ENCODE assay signal across 12 cellular contexts in the genomic region with DNA sequence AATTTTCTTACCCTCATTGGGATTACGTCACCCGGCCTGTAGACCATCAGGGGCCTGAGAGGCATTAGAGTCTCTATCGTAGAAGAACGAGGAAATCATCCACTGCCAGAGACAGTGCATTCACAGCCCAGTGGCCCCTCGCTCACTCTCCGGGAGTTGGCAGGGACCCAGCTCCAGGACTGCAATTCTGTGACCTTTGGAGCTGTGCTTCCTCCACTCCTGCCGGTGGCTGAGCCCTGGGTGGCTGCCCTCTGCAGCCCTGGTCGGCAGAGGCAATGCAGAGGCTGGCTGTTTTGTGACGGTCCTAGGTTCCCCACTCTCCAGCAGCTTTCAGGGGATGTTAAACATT. TPM values are rescaled to one million over a fixed set of nuclear protein-coding genes. Genes with fewer than 3 reads are reported as not detected.
DNase-seq lines count a peak whose midpoint lies in the region; ATAC-seq and TF ChIP-seq lines count a peak whose summit lies in the region.
"Had no signal": no experiment of that assay in that cellular context is flagged by ENCODE, and none has a peak within 500 bp of the region (broad histone marks: within the 10 kb centered on the region; RNA-seq: fewer than 3 reads in every experiment).

No MANE protein-coding gene starts in this region.

- no peaks in the 10 kb centered on the region for H3K27me3 ChIP-seq in heart right ventricle
- H3K27me3 ChIP-seq in mucosa of rectum (ENCODE audit: control insufficient read depth in 2 of 2, insufficient read depth in 2 of 2, low read length in 2 of 2) = no peaks in the 10 kb centered on the region

- H3K36me3 Mint-ChIP-seq in activated T-helper 2 cell treated with anti-CD3 and anti-CD28 coated beads, Interferon-gamma antibody, Interleukin-2, Interleukin-4, amounts not matched to agents 10 μg/mL and 5 μg/mL and 100 μg/mL, durations not matched to agents 14 hours and 24 hours and 36 hours (ENCODE audit: low read depth) = peaks cover 64% of the 10 kb centered on the region

- DNase-seq in heart right ventricle (peak in 1 of 2 donors; percentile 64), Right ventricle myocardium inferior (ENCODE audit: missing footprints) (no peak), choroid plexus epithelial cell (ENCODE audit: low read depth) (peak; percentile 21), SK-N-DZ (ENCODE audit: low spot score) (no peak), retina (no peak)
- DNase-seq in activated T-helper 2 cell treated with anti-CD3 and anti-CD28 coated beads, Interferon-gamma antibody, Interleukin-2, Interleukin-4, amounts not matched to agents 10 μg/mL and 5 μg/mL and 100 μg/mL, durations not matched to agents 14 hours and 24 hours and 36 hours (ENCODE audit: low spot score) = no peak
- DNase-seq: activated gamma-delta T cell treated with Interleukin-2 at 50 U/mL for 16 hours; effector CD8-positive, alpha-beta T cell; IMR-90 had no signal

- H3K4me1 Mint-ChIP-seq in activated T-helper 2 cell treated with anti-CD3 and anti-CD28 coated beads, Interferon-gamma antibody, Interleukin-2, Interleukin-4, amounts not matched to agents 10 μg/mL and 5 μg/mL and 100 μg/mL, durations not matched to agents 14 hours and 24 hours and 36 hours (ENCODE audit: low read depth) = peaks cover 40% of the 10 kb centered on the region

- H3K9me3 Mint-ChIP-seq in activated T-helper 2 cell treated with anti-CD3 and anti-CD28 coated beads, Interferon-gamma antibody, Interleukin-2, Interleukin-4, amounts not matched to agents 10 μg/mL and 5 μg/mL and 100 μg/mL, durations not matched to agents 14 hours and 24 hours and 36 hours = no peaks in the 10 kb centered on the region

- H3K36me3 ChIP-seq in heart right ventricle = peaks cover 0 to 60% (median 0%) of the 10 kb centered on the region in 9 donors
- peaks cover 17 to 28% of the 10 kb centered on the region in 2 donors for H3K36me3 ChIP-seq in mucosa of rectum (ENCODE audit: control insufficient read depth in 2 of 2, insufficient read depth in 2 of 2, low read length in 2 of 2)

- peak overlapping the region in 1 of 2 donors; percentile 54 for H3K9ac ChIP-seq in mucosa of rectum (ENCODE audit: low read depth in 1 of 2, low read length in 2 of 2)
- H3K9ac ChIP-seq: parathyroid adenoma had no signal

- H3K4me3 Mint-ChIP-seq in activated T-helper 2 cell treated with anti-CD3 and anti-CD28 coated beads, Interferon-gamma antibody, Interleukin-2, Interleukin-4, amounts not matched to agents 10 μg/mL and 5 μg/mL and 100 μg/mL, durations not matched to agents 14 hours and 24 hours and 36 hours (ENCODE audit: low read depth) = no peak overlapping the region

- intact Hi-C loops in heart right ventricle (cut with DNase I) (no loop called here), Right ventricle myocardium inferior (cut with DNase I) (loop anchor here (10.0 kb wide), 1 partner anchor 292 kb away; no protein-coding TSS in a partner anchor)
- intact Hi-C loops in activated T-helper 2 cell treated with anti-CD3 and anti-CD28 coated beads, Interferon-gamma antibody, Interleukin-2, Interleukin-4, amounts not matched to agents 10 μg/mL and 5 μg/mL and 100 μg/mL, durations not matched to agents 14 hours and 24 hours and 36 hours (cut with micrococcal nuclease) = loop anchor here (5.0 to 10.0 kb wide), 4 partner anchors 59 to 292 kb away; partner anchors contain the start of gene UBASH3A

- H3K4me1 ChIP-seq in heart right ventricle (peaks cover 4 to 52% (median 43%) of the 10 kb centered on the region in 9 donors), mucosa of rectum (ENCODE audit: control insufficient read depth in 2 of 2, insufficient read depth in 2 of 2, low read length in 2 of 2) (peaks cover 49 to 53% of the 10 kb centered on the region in 2 donors)
- H3K4me1 ChIP-seq: parathyroid adenoma had no signal

- H3K4me3 ChIP-seq in heart right ventricle (no peak overlapping the region), choroid plexus epithelial cell (ENCODE audit: low read depth, low read length) (no peak overlapping the region), mucosa of rectum (ENCODE audit: low read length in 2 of 2) (peak overlapping the region in 1 of 2 donors; percentile 7)

- peak in 7 of 8 donors; percentile 5 to 74 (median 35) for ATAC-seq in heart right ventricle
- ATAC-seq in Right ventricle myocardium inferior = no peak
- no peak for ATAC-seq in GM19397 (IDR thresholded peaks at IDR 0.05; ENCODE audit: unreplicated experiment)

- H3K27ac Mint-ChIP-seq in activated T-helper 2 cell treated with anti-CD3 and anti-CD28 coated beads, Interferon-gamma antibody, Interleukin-2, Interleukin-4, amounts not matched to agents 10 μg/mL and 5 μg/mL and 100 μg/mL, durations not matched to agents 14 hours and 24 hours and 36 hours = no peak overlapping the region

- 40 to 48% methylated on average over 9 of the region's 9 CpGs for WGBS in heart right ventricle, 2 donors

- TF ChIP-seq CTCF in heart right ventricle (IDR thresholded peaks at IDR 0.05) (no peak), choroid plexus epithelial cell (conservative IDR thresholded peaks at IDR 0.05; ENCODE audit: low read depth, low read length) (no peak)

- H3K9me3 ChIP-seq in heart right ventricle (no peaks in the 10 kb centered on the region), mucosa of rectum (ENCODE audit: control insufficient read depth in 2 of 2, low read length in 2 of 2) (no peaks in the 10 kb centered on the region)

- H3K27ac ChIP-seq in heart right ventricle (peak overlapping the region in 9 of 10 donors; percentile 13 to 87 (median 67)), mucosa of rectum (ENCODE audit: low read depth in 2 of 2, low read length in 2 of 2) (peak overlapping the region; percentile 73 to 86)
- H3K27ac ChIP-seq: parathyroid adenoma had no signal

- H3K27me3 Mint-ChIP-seq in activated T-helper 2 cell treated with anti-CD3 and anti-CD28 coated beads, Interferon-gamma antibody, Interleukin-2, Interleukin-4, amounts not matched to agents 10 μg/mL and 5 μg/mL and 100 μg/mL, durations not matched to agents 14 hours and 24 hours and 36 hours (ENCODE audit: low read depth) = no peaks in the 10 kb centered on the region

RNA-seq across cellular contexts. Expression of gene SLC37A1, which starts 12.7 kb away (rescaled TPM):
- total RNA-seq in heart right ventricle (10 to 100 TPM in 1 of 10 donors, 1 to 10 TPM in 9; 3.7 to 13.2 (median 5.7) TPM), Right ventricle myocardium inferior (3.0 TPM)
- polyA plus RNA-seq in heart right ventricle = 1 to 10 TPM; 1.8 to 2.6 TPM
- polyA plus RNA-seq in SK-N-DZ (2014; cell fraction: cytosol; rRNA removed) = 3.5 and 4.2 TPM in 2 replicates
- polyA plus RNA-seq in SK-N-DZ (2014; cell fraction: nucleus; rRNA removed) = 3.6 and 6.2 TPM in 2 replicates
- 21.6 and 22.3 TPM in 2 replicates for total RNA-seq in activated T-helper 2 cell treated with anti-CD3 and anti-CD28 coated beads, Interferon-gamma antibody, Interleukin-2, Interleukin-4, amounts not matched to agents 10 μg/mL and 5 μg/mL and 100 μg/mL, durations not matched to agents 14 hours and 24 hours and 36 hours

RNA-seq across cellular contexts. Expression of gene RSPH1, which starts 30.3 kb away (rescaled TPM):
- under 1 TPM in 2 of 10 donors, not detected in 8; 0.20 to 0.36 TPM for total RNA-seq in heart right ventricle
- polyA plus RNA-seq in heart right ventricle = under 1 TPM in 1 of 2 donors, not detected in 1; 0.06 TPM
- total RNA-seq in Right ventricle myocardium inferior = not detected
- 0.03 and 0.85 TPM in 2 replicates for polyA plus RNA-seq in SK-N-DZ (2014; cell fraction: cytosol; rRNA removed)
- 0.45 and 1.3 TPM in 2 replicates for polyA plus RNA-seq in SK-N-DZ (2014; cell fraction: nucleus; rRNA removed)
- not detected in 2 replicates for total RNA-seq in activated T-helper 2 cell treated with anti-CD3 and anti-CD28 coated beads, Interferon-gamma antibody, Interleukin-2, Interleukin-4, amounts not matched to agents 10 μg/mL and 5 μg/mL and 100 μg/mL, durations not matched to agents 14 hours and 24 hours and 36 hours
- total RNA-seq: IMR-90 had no signal
- polyA plus RNA-seq: IMR-90 had no signal

Comparison
In these comparisons a context has a peak if more than half of its experiments do, and no peak if none do; other contexts are left out.
1. ATAC-seq: peak in heart right ventricle (7 of 8); none in Right ventricle myocardium inferior (single experiment) and GM19397 (single experiment).
2. intact Hi-C loops: an anchor here in Right ventricle myocardium inferior (10.0 kb wide) and activated T-helper 2 cell treated with anti-CD3 and anti-CD28 coated beads, Interferon-gamma antibody, Interleukin-2, Interleukin-4, amounts not matched to agents 10 μg/mL and 5 μg/mL and 100 μg/mL, durations not matched to agents 14 hours and 24 hours and 36 hours (5.0 to 10.0 kb wide); none called in heart right ventricle.